In genomic region chr6:72651967-72652956, GRCh38 we compare ENCODE assay signal across 1 cellular context.
TF ChIP-seq lines count a peak whose summit lies in the region.

No MANE protein-coding gene starts in this region.

TF ChIP-seq in WTC11, 78 proteins besides CTCF, POLR2A, EP300 and RAD21 (continued from another document):
- TF ChIP-seq STAT6 (CRISPR knock-in tag; conservative IDR thresholded peaks at IDR 0.05; ENCODE audit: low read depth) (no peak), ZNF423 (CRISPR knock-in tag; IDR thresholded peaks at IDR 0.05) (no peak), KAT7 (CRISPR knock-in tag; IDR thresholded peaks at IDR 0.05; ENCODE audit: borderline replicate concordance) (no peak), ZNF317 (CRISPR knock-in tag; IDR thresholded peaks at IDR 0.05; ENCODE audit: borderline replicate concordance, low read depth) (no peak), TCF7 (CRISPR knock-in tag; IDR thresholded peaks at IDR 0.05; ENCODE audit: low read depth) (no peak), AR (CRISPR knock-in tag; IDR thresholded peaks at IDR 0.05) (no peak), ZNF425 (CRISPR knock-in tag; conservative IDR thresholded peaks at IDR 0.05) (no peak), ARID4B (CRISPR knock-in tag; IDR thresholded peaks at IDR 0.05; ENCODE audit: borderline replicate concordance) (no peak), IRF1 (CRISPR knock-in tag; IDR thresholded peaks at IDR 0.05) (no peak), OVOL2 (CRISPR knock-in tag; IDR thresholded peaks at IDR 0.05; ENCODE audit: borderline replicate concordance) (no peak), GABPB1 (CRISPR knock-in tag; IDR thresholded peaks at IDR 0.05) (no peak), JAZF1 (CRISPR knock-in tag; IDR thresholded peaks at IDR 0.05) (no peak), ZNF138 (CRISPR knock-in tag; conservative IDR thresholded peaks at IDR 0.05) (no peak), ZBTB21 (CRISPR knock-in tag; IDR thresholded peaks at IDR 0.05; ENCODE audit: borderline replicate concordance) (no peak), GRHL2 (CRISPR knock-in tag; IDR thresholded peaks at IDR 0.05; ENCODE audit: insufficient replicate concordance, severe bottlenecking) (no peak), HMGA2 (CRISPR knock-in tag; IDR thresholded peaks at IDR 0.05) (no peak)
